1 cellular context compared by ENCODE assay signal in the genomic region with DNA sequence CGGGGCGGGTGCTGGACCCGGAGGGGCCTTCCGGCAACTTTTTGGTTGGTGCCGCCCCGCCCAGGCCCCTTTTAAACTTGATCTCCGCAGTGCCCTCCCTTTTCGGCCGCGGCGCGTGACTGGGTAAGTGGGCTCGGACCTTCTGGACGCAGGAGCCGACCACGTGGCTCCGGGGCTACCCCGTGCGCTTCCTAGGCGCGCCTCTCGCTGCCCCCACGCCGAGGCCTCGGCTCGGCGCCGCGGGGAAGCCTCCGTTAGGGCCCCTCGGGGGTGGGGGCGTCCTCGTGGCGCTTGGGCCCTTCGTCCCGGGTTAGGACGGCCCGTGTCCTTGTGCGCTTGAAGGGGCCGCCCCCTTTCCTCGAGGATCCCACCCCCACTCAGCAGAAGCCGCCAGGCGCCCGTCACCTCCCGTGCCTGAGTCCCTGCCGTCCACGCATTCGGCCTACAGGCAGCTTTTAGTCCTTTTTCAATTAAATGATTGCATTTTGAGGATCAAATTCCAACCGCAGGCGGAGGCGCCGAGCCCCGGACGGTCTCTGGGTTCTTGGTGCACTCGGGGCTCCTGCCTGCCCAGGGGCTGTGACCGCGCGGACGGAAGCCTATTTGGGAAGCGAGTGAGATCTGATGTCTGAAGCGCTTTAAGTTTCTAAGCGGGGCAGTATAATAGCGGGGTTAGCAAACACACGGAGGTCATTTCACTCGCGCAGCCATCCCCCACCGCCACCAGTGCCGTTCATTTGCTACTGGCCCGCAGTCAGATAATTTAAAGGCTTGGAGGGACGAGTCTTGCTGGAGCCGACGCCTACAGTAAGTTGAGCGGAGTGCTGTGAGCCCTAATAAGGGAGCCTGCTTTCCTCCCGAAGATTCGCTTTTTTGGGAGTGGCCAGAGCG.
TF ChIP-seq lines count a peak whose summit lies in the region.

No MANE protein-coding gene starts in this region.

TF ChIP-seq in HCT116, 20 proteins besides CTCF, POLR2A, EP300 and RAD21 (continued from another document):
- peak; percentile 85 for TF ChIP-seq ZFX (IDR thresholded peaks at IDR 0.05)
- no peak for TF ChIP-seq ZNF274 (IDR thresholded peaks at IDR 0.05; ENCODE audit: low read depth, low read length)
- TF ChIP-seq, protein P1, sequence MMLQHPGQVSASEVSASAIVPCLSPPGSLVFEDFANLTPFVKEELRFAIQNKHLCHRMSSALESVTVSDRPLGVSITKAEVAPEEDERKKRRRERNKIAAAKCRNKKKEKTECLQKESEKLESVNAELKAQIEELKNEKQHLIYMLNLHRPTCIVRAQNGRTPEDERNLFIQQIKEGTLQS (IDR thresholded peaks at IDR 0.05) = no peak
- no peak for TF ChIP-seq CBX3 (IDR thresholded peaks at IDR 0.05; ENCODE audit: low read depth)
- TF ChIP-seq, protein P2, sequence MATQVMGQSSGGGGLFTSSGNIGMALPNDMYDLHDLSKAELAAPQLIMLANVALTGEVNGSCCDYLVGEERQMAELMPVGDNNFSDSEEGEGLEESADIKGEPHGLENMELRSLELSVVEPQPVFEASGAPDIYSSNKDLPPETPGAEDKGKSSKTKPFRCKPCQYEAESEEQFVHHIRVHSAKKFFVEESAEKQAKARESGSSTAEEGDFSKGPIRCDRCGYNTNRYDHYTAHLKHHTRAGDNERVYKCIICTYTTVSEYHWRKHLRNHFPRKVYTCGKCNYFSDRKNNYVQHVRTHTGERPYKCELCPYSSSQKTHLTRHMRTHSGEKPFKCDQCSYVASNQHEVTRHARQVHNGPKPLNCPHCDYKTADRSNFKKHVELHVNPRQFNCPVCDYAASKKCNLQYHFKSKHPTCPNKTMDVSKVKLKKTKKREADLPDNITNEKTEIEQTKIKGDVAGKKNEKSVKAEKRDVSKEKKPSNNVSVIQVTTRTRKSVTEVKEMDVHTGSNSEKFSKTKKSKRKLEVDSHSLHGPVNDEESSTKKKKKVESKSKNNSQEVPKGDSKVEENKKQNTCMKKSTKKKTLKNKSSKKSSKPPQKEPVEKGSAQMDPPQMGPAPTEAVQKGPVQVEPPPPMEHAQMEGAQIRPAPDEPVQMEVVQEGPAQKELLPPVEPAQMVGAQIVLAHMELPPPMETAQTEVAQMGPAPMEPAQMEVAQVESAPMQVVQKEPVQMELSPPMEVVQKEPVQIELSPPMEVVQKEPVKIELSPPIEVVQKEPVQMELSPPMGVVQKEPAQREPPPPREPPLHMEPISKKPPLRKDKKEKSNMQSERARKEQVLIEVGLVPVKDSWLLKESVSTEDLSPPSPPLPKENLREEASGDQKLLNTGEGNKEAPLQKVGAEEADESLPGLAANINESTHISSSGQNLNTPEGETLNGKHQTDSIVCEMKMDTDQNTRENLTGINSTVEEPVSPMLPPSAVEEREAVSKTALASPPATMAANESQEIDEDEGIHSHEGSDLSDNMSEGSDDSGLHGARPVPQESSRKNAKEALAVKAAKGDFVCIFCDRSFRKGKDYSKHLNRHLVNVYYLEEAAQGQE (IDR thresholded peaks at IDR 0.05; ENCODE audit: low read depth) = no peak
- no peak; the same call in 1 of the 2 replicates for TF ChIP-seq SP1 (IDR thresholded peaks at IDR 0.05; ENCODE audit: low read depth)
- no peak for TF ChIP-seq YY1 (IDR thresholded peaks at IDR 0.05; ENCODE audit: extremely low read depth, insufficient replicate concordance, low read depth, low read length)
- TF ChIP-seq FOSL1 (IDR thresholded peaks at IDR 0.05; ENCODE audit: low read depth) = no peak
- TF ChIP-seq EZH2 (IDR thresholded peaks at IDR 0.05) = no peak
- no peak for TF ChIP-seq SRF (IDR thresholded peaks at IDR 0.05; ENCODE audit: low read depth)
- TF ChIP-seq SIN3A (IDR thresholded peaks at IDR 0.05; ENCODE audit: low read depth) = peak; percentile 80
- peak; percentile 81 for TF ChIP-seq TCF7L2 (IDR thresholded peaks at IDR 0.05; ENCODE audit: borderline replicate concordance, extremely low read depth, insufficient read depth, insufficient read length)
- TF ChIP-seq, protein P3, sequence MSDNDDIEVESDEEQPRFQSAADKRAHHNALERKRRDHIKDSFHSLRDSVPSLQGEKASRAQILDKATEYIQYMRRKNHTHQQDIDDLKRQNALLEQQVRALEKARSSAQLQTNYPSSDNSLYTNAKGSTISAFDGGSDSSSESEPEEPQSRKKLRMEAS (IDR thresholded peaks at IDR 0.05) = peak; percentile 98
- peak; percentile 19; the same call in 1 of the 2 replicates for TF ChIP-seq JUND (IDR thresholded peaks at IDR 0.05)
- no peak for TF ChIP-seq EZH2phosphoT487 (IDR thresholded peaks at IDR 0.05; ENCODE audit: borderline replicate concordance)
- no peak for TF ChIP-seq ELF1 (IDR thresholded peaks at IDR 0.05; ENCODE audit: borderline replicate concordance, low read depth)
